ENCODE assay signal across 8 cellular contexts in genomic region chr10:22325948-22326702, GRCh38. TPM values are rescaled to one million over a fixed set of nuclear protein-coding genes. Genes with fewer than 3 reads are reported as not detected.
A peak's percentile ranks its signal among the peaks of the same experiment; 100 is the strongest.
DNase-seq lines count a peak whose midpoint lies in the region; ATAC-seq and TF ChIP-seq lines count a peak whose summit lies in the region.

No MANE protein-coding gene starts in this region.

- in situ Hi-C loops in brain microvascular endothelial cell (cut with HindIII; ENCODE audit: low pct_ligation_motif_present, low sequenced_read_pairs): no loop called here

- TF ChIP-seq CTCF in brain microvascular endothelial cell (IDR thresholded peaks at IDR 0.05; ENCODE audit: low read depth, low read length, missing control alignments): peak; percentile 23

- peaks cover 44% of the 10 kb centered on the region for H3K36me3 Mint-ChIP-seq in stimulated activated naive CD8-positive, alpha-beta T cell treated with anti-CD3 and anti-CD28 coated beads, Interleukin-15, Interleukin-2, amounts not matched to agents 100 ng/mL and 50 ng/mL, for 24 hours (ENCODE audit: low read depth)

- peak overlapping the region; percentile 20 for H3K27ac ChIP-seq in brain microvascular endothelial cell

- H3K27me3 ChIP-seq in brain microvascular endothelial cell (replicated peaks) (peaks cover 11% of the 10 kb centered on the region), mononuclear cell (ENCODE audit: insufficient read depth, low read length) (peaks cover 38% of the 10 kb centered on the region)

- ATAC-seq in stimulated activated naive CD8-positive, alpha-beta T cell treated with anti-CD3 and anti-CD28 coated beads, Interleukin-15, Interleukin-2, amounts not matched to agents 100 U/mL and 50 U/mL, for 24 hours: no peak

- H3K4me1 Mint-ChIP-seq in stimulated activated naive CD8-positive, alpha-beta T cell treated with anti-CD3 and anti-CD28 coated beads, Interleukin-15, Interleukin-2, amounts not matched to agents 100 ng/mL and 50 ng/mL, for 24 hours (ENCODE audit: low read depth): peaks cover 41% of the 10 kb centered on the region

- H3K9me3 Mint-ChIP-seq in stimulated activated naive CD8-positive, alpha-beta T cell treated with anti-CD3 and anti-CD28 coated beads, Interleukin-15, Interleukin-2, amounts not matched to agents 100 ng/mL and 50 ng/mL, for 24 hours: no peaks in the 10 kb centered on the region

- DNase-seq in stimulated activated naive CD8-positive, alpha-beta T cell treated with anti-CD3 and anti-CD28 coated beads, Interleukin-15, Interleukin-2, amounts not matched to agents 100 U/mL and 50 U/mL, for 24 hours: no peak
- DNase-seq in brain microvascular endothelial cell (no peak), NAMALWA (ENCODE audit: low spot score) (no peak), NCI-H146 treated with DMSO at 0.1 percent for 48 hours (lab: John Stamatoyannopoulos, UW; ENCODE audit: unreplicated experiment) (no peak), SKM-1 (lab: John Stamatoyannopoulos, UW; ENCODE audit: unreplicated experiment) (no peak)
- DNase-seq in activated CD4-positive, alpha-beta T cell treated with anti-CD3 and anti-CD28 coated beads, Interleukin-2, amount 50 U/mL, for 48 hours: no peak

- H3K4me3 ChIP-seq in brain microvascular endothelial cell (ENCODE audit: low read depth, low read length) (peak overlapping the region; percentile 62), mononuclear cell (ENCODE audit: low read length) (peak overlapping the region; percentile 43)

- peak overlapping the region; percentile 67 for H3K4me3 Mint-ChIP-seq in stimulated activated naive CD8-positive, alpha-beta T cell treated with anti-CD3 and anti-CD28 coated beads, Interleukin-15, Interleukin-2, amounts not matched to agents 100 ng/mL and 50 ng/mL, for 24 hours

- H3K36me3 ChIP-seq in brain microvascular endothelial cell (replicated peaks): peaks cover 15% of the 10 kb centered on the region

- H3K27ac Mint-ChIP-seq in stimulated activated naive CD8-positive, alpha-beta T cell treated with anti-CD3 and anti-CD28 coated beads, Interleukin-15, Interleukin-2, amounts not matched to agents 100 ng/mL and 50 ng/mL, for 24 hours: peak overlapping the region; percentile 55

- no peaks in the 10 kb centered on the region for H3K9me3 ChIP-seq in mononuclear cell (ENCODE audit: low read depth, low read length)

- peaks cover 44% of the 10 kb centered on the region for H3K27me3 Mint-ChIP-seq in stimulated activated naive CD8-positive, alpha-beta T cell treated with anti-CD3 and anti-CD28 coated beads, Interleukin-15, Interleukin-2, amounts not matched to agents 100 ng/mL and 50 ng/mL, for 24 hours

- peaks cover 31% of the 10 kb centered on the region for H3K4me1 ChIP-seq in mononuclear cell (ENCODE audit: insufficient read depth, low read length)

RNA-seq across cellular contexts. Expression of gene BMI1, which starts 5.2 kb away (rescaled TPM):
- total RNA-seq in mononuclear cell: 67.4 TPM

RNA-seq across cellular contexts. Expression of gene COMMD3, which starts 9.9 kb away (rescaled TPM):
- total RNA-seq in mononuclear cell: 21.5 TPM

RNA-seq across cellular contexts. Expression of gene SPAG6, which starts 19.2 kb away (rescaled TPM):
- total RNA-seq in mononuclear cell: not detected
